Comparison of ENCODE assay signal across 23 cellular contexts in the genomic region with DNA sequence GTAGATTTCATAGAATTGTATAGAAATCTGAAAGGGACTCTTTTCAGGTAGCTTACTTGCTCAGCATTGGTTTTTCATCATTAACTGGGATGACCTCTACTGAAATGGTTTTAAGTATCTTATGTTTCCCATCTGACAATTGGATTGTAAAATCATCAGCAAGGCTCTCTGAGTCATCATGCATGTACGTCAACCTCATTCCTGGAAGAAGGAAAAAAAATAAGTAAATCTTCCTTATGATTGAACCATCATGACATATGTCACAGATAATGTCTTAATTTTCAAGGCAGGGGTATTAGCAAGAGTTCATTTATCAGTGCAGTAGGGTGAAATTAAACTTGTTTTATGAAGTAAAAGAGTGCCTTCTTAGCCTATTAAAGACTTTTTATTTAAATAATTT.
A peak's percentile ranks its signal among the peaks of the same experiment; 100 is the strongest.
DNase-seq lines count a peak whose midpoint lies in the region; ATAC-seq and TF ChIP-seq lines count a peak whose summit lies in the region.
"Had no signal": no experiment of that assay in that cellular context is flagged by ENCODE, and none has a peak within 500 bp of the region (broad histone marks: within the 10 kb centered on the region; RNA-seq: fewer than 3 reads in every experiment).

No MANE protein-coding gene starts in this region.

- H3K27me3 Mint-ChIP-seq in endodermal cell (ENCODE audit: insufficient read depth) = no peaks in the 10 kb centered on the region
- H3K27me3 Mint-ChIP-seq: central memory CD8-positive, alpha-beta T cell had no signal

- H3K36me3 ChIP-seq in endodermal cell (ENCODE audit: control insufficient read depth, insufficient read depth, low read length) = no peaks in the 10 kb centered on the region
- H3K36me3 ChIP-seq: BLaER1 treated with 17β-estradiol and CSF1 and Interleukin-3, amounts not matched to agents 10 nM and 100 nM had no signal

- peaks cover 2% of the 10 kb centered on the region for H3K36me3 Mint-ChIP-seq in endodermal cell (ENCODE audit: low read depth)
- H3K36me3 Mint-ChIP-seq: activated naive CD8-positive, alpha-beta T cell treated with anti-CD3 and anti-CD28 coated beads for 36 hours had no signal

- no peak overlapping the region for H3K4me3 Mint-ChIP-seq in endodermal cell
- H3K4me3 Mint-ChIP-seq: activated naive CD8-positive, alpha-beta T cell treated with anti-CD3 and anti-CD28 coated beads for 36 hours; central memory CD8-positive, alpha-beta T cell; neural crest cell had no signal

- H3K9me3 ChIP-seq in endodermal cell (ENCODE audit: control insufficient read depth, low read length) = peaks cover 7% of the 10 kb centered on the region

- H3K27me3 ChIP-seq in endodermal cell (ENCODE audit: control insufficient read depth, insufficient read depth, low read length, poor library complexity, severe bottlenecking) = no peaks in the 10 kb centered on the region
- H3K27me3 ChIP-seq: BLaER1 treated with 17β-estradiol and CSF1 and Interleukin-3, amounts not matched to agents 10 nM and 100 nM had no signal

- peaks cover 8% of the 10 kb centered on the region for H3K4me1 ChIP-seq in endodermal cell (ENCODE audit: control insufficient read depth, insufficient read depth, low read length)
- H3K4me1 ChIP-seq: BLaER1 treated with 17β-estradiol and CSF1 and Interleukin-3, amounts not matched to agents 10 nM and 100 nM; parathyroid adenoma had no signal

- peak; percentile 2 for DNase-seq in GM04504 (ENCODE audit: low read depth)
- DNase-seq in NCI-H82 treated with DMSO at 0.1 percent for 48 hours (lab: John Stamatoyannopoulos, UW; ENCODE audit: unreplicated experiment) = peak; percentile 17
- DNase-seq in endodermal cell = no peak
- peak; percentile 66 for DNase-seq in iris pigment epithelial cell (ENCODE audit: low read depth)
- no peak for DNase-seq in stimulated activated naive CD4-positive, alpha-beta T cell (lab: John Stamatoyannopoulos, UW)
- DNase-seq in activated CD4-positive, alpha-beta T cell treated with anti-CD3 and anti-CD28 coated beads for 1 hour = no peak
- DNase-seq: activated CD4-positive, alpha-beta T cell treated with anti-CD3 and anti-CD28 coated beads for 48 hours; activated CD8-positive, alpha-beta memory T cell treated with anti-CD3 and anti-CD28 coated beads for 24 hours; activated effector memory CD4-positive, alpha-beta T cell treated with anti-CD3 and anti-CD28 coated beads, Interleukin-2, amount 50 U/mL, for 16 hours; activated naive CD8-positive, alpha-beta T cell treated with anti-CD3 and anti-CD28 coated beads for 36 hours; activated T-cell treated with anti-CD3 and anti-CD28 coated beads, Interleukin-2, amount 50 U/mL, for 1 hour; COR-L47; left colon; NCI-H1694; NCI-H226; stimulated activated CD4-positive, alpha-beta T cell treated with anti-CD3 and anti-CD28 coated beads, Interleukin-2, amount 100 ng/mL, for 48 hours; T-helper 2 cell had no signal

- no peak for ATAC-seq in GM19452 (IDR thresholded peaks at IDR 0.05; ENCODE audit: unreplicated experiment)
- ATAC-seq: left colon had no signal

- 92% methylated on average over 1 of the region's 1 CpG; no CpG with 5 or more reads in 1 of the 2 experiments for WGBS in endodermal cell (ENCODE audit: insufficient coverage in 1 of 2, insufficient read length in 1 of 2), 2 experiments

- no peak overlapping the region for H3K27ac Mint-ChIP-seq in endodermal cell
- H3K27ac Mint-ChIP-seq: activated naive CD8-positive, alpha-beta T cell treated with anti-CD3 and anti-CD28 coated beads for 36 hours had no signal

- H3K27ac ChIP-seq in endodermal cell (ENCODE audit: low read depth, low read length) = no peak overlapping the region
- H3K27ac ChIP-seq: BLaER1 treated with 17β-estradiol and CSF1 and Interleukin-3, amounts not matched to agents 10 nM and 100 nM; parathyroid adenoma; VCaP had no signal

- TF ChIP-seq CTCF in endodermal cell (conservative IDR thresholded peaks at IDR 0.05) = no peak

- peaks cover 26% of the 10 kb centered on the region for H3K4me1 Mint-ChIP-seq in endodermal cell
- H3K4me1 Mint-ChIP-seq: activated naive CD8-positive, alpha-beta T cell treated with anti-CD3 and anti-CD28 coated beads for 36 hours; central memory CD8-positive, alpha-beta T cell; neural crest cell had no signal

- no peak overlapping the region for H3K9ac ChIP-seq in endodermal cell (ENCODE audit: extremely low read depth, low read length, poor library complexity, severe bottlenecking)
- H3K9ac ChIP-seq: BLaER1 treated with 17β-estradiol and CSF1 and Interleukin-3, amounts not matched to agents 10 nM and 100 nM; parathyroid adenoma had no signal

- no peaks in the 10 kb centered on the region for H3K9me3 Mint-ChIP-seq in endodermal cell
- H3K9me3 Mint-ChIP-seq: activated naive CD8-positive, alpha-beta T cell treated with anti-CD3 and anti-CD28 coated beads for 36 hours; neural crest cell had no signal

- peak overlapping the region; percentile 37 for H3K4me3 ChIP-seq in endodermal cell (ENCODE audit: low read length)
- H3K4me3 ChIP-seq: BLaER1 treated with 17β-estradiol and CSF1 and Interleukin-3, amounts not matched to agents 10 nM and 100 nM had no signal

Comparison
In these comparisons a context has a peak if more than half of its experiments do, and no peak if none do; other contexts are left out.
1. DNase-seq: peak in GM04504 (single experiment), NCI-H82 treated with DMSO at 0.1 percent for 48 hours (single experiment) and iris pigment epithelial cell (single experiment); none in endodermal cell (single experiment), stimulated activated naive CD4-positive, alpha-beta T cell (0 of 6) and activated CD4-positive, alpha-beta T cell treated with anti-CD3 and anti-CD28 coated beads for 1 hour (single experiment).